Comparison of ENCODE assay signal across 12 cellular contexts in genomic region chr11:96311120-96311568, GRCh38. TPM values are rescaled to one million over a fixed set of nuclear protein-coding genes. Genes with fewer than 3 reads are reported as not detected.
A peak's percentile ranks its signal among the peaks of the same experiment; 100 is the strongest.
DNase-seq lines count a peak whose midpoint lies in the region; ATAC-seq and TF ChIP-seq lines count a peak whose summit lies in the region.
"Had no signal": no experiment of that assay in that cellular context is flagged by ENCODE, and none has a peak within 500 bp of the region (broad histone marks: within the 10 kb centered on the region; RNA-seq: fewer than 3 reads in every experiment).

No MANE protein-coding gene starts in this region.

- intact Hi-C loops in breast epithelium (cut with DNase I; ENCODE audit: low total_unique reads) (no loop called here), mucosa of descending colon (cut with DNase I, micrococcal nuclease) (no loop called here)

- H3K4me1 ChIP-seq in breast epithelium, result peaks cover 23 to 47% of the 10 kb centered on the region in 2 donors
- H3K4me1 ChIP-seq in mucosa of descending colon (ENCODE audit: low read depth), result peaks cover 55% of the 10 kb centered on the region

- H3K4me3 ChIP-seq in breast epithelium, result no peak overlapping the region
- H3K4me3 ChIP-seq in mucosa of descending colon, result no peak overlapping the region
- H3K4me3 ChIP-seq: skin epidermis had no signal

- H3K9me3 ChIP-seq in breast epithelium (no peaks in the 10 kb centered on the region), mucosa of descending colon (no peaks in the 10 kb centered on the region)

- in situ Hi-C loops in G401 (cut with HindIII; ENCODE audit: low sequenced_read_pairs), result no loop called here

- no peak for TF ChIP-seq CTCF in breast epithelium (IDR thresholded peaks at IDR 0.05)
- TF ChIP-seq CTCF in mucosa of descending colon (IDR thresholded peaks at IDR 0.05), result no peak

- no peaks in the 10 kb centered on the region for H3K27me3 ChIP-seq in breast epithelium

- peak; percentile 46 for DNase-seq in AG08395 (ENCODE audit: low spot score)
- peak; percentile 62 for DNase-seq in HT1080 (ENCODE audit: low read depth)
- no peak for DNase-seq in breast epithelium (ENCODE audit: low spot score in 2 of 2)
- no peak for DNase-seq in mucosa of descending colon
- DNase-seq in G401 (ENCODE audit: low spot score), result no peak
- no peak for DNase-seq in NCI-H510A treated with DMSO at 0.1 percent for 48 hours (lab: John Stamatoyannopoulos, UW)
- DNase-seq: DND-41; SHP77; stimulated activated naive B cell treated with anti-CD40 and anti-IgM and Interleukin-4, amounts not matched to agents 10 μg/mL and 1 μg/mL and 100 μg/mL, for 72 hours had no signal

- H3K36me3 ChIP-seq in breast epithelium, result no peaks in the 10 kb centered on the region
- no peaks in the 10 kb centered on the region for H3K36me3 ChIP-seq in mucosa of descending colon (ENCODE audit: low read depth)

- ATAC-seq in mucosa of descending colon (peak; percentile 40), GM21381 (IDR thresholded peaks at IDR 0.05; ENCODE audit: unreplicated experiment) (no peak), HG03342 (IDR thresholded peaks at IDR 0.05; ENCODE audit: unreplicated experiment) (no peak)
- ATAC-seq: stimulated activated naive B cell treated with anti-CD40 and anti-IgM and Interleukin-4, amounts not matched to agents 10 μg/mL and 1 μg/mL and 100 μg/mL, for 72 hours had no signal

- peak overlapping the region; percentile 76 to 92 for H3K27ac ChIP-seq in breast epithelium

- no peak for TF ChIP-seq POLR2A in breast epithelium (IDR thresholded peaks at IDR 0.05)

RNA-seq across cellular contexts. Expression of gene MAML2, which starts 31.9 kb away (rescaled TPM):
- total RNA-seq in HT1080 (2014; rRNA removed; shearing (Covaris generic)), result 5.4 and 7.2 TPM in 2 replicates
- 6.5 and 9.8 TPM in 2 replicates for polyA plus RNA-seq in HT1080 (2015; cell fraction: cytosol; rRNA removed)
- polyA plus RNA-seq in HT1080 (2015; cell fraction: nucleus; rRNA removed), result 12.1 and 13.2 TPM in 2 replicates
- 10 to 100 TPM; 45.6 to 82.8 (median 68.2) TPM for total RNA-seq in breast epithelium
- total RNA-seq in mucosa of descending colon, result 10 to 100 TPM; 15.2 to 26.4 (median 15.8) TPM
- not detected in 2 replicates for total RNA-seq in G401 (2014; rRNA removed; shearing (Covaris generic))

Comparison
In these comparisons a context has a peak if more than half of its experiments do, and no peak if none do; other contexts are left out.
1. DNase-seq: peak in AG08395 (single experiment) and HT1080 (single experiment); none in breast epithelium (0 of 2), mucosa of descending colon (0 of 3), G401 (single experiment) and NCI-H510A treated with DMSO at 0.1 percent for 48 hours (single experiment).